ENCODE assay signal across 1 cellular context in genomic region chr1:33007190-33008050, GRCh38.
A peak's percentile ranks its signal among the peaks of the same experiment; 100 is the strongest.
TF ChIP-seq lines count a peak whose summit lies in the region.

No MANE protein-coding gene starts in this region.

TF ChIP-seq in HEK293, 187 proteins besides CTCF, POLR2A, EP300 and RAD21 (continued from another document):
- TF ChIP-seq ZBTB44 (tag by site-specific recombination; IDR thresholded peaks at IDR 0.05) = 0 out of 2 replicates have a peak, but pooled peaks have one; percentile 44
- peak; percentile 66 for TF ChIP-seq SCRT2 (tag by site-specific recombination; IDR thresholded peaks at IDR 0.05)
- TF ChIP-seq ZNF214 (tag by site-specific recombination; IDR thresholded peaks at IDR 0.05; ENCODE audit: borderline replicate concordance) = no peak
- no peak for TF ChIP-seq SCRT1 (tag by site-specific recombination; IDR thresholded peaks at IDR 0.05; ENCODE audit: borderline replicate concordance)
- TF ChIP-seq ZNF223 (tag by site-specific recombination; IDR thresholded peaks at IDR 0.05) = no peak
- no peak for TF ChIP-seq RBAK (tag by site-specific recombination; IDR thresholded peaks at IDR 0.05)
- peak; percentile 98 for TF ChIP-seq ZNF600 (tag by site-specific recombination; IDR thresholded peaks at IDR 0.05)
- TF ChIP-seq ZNF513 (tag by site-specific recombination; IDR thresholded peaks at IDR 0.05) = no peak
- TF ChIP-seq ZNF239 (tag by site-specific recombination; IDR thresholded peaks at IDR 0.05) = no peak
- TF ChIP-seq TRIM28 (IDR thresholded peaks at IDR 0.05; ENCODE audit: borderline replicate concordance, low read length) = no peak
- TF ChIP-seq ZNF2 (tag by site-specific recombination; IDR thresholded peaks at IDR 0.05) = peak; percentile 84; the same call in 1 of the 2 replicates
- peak; percentile 54 for TF ChIP-seq ZNF660 (tag by site-specific recombination; IDR thresholded peaks at IDR 0.05)
- peak; percentile 49 for TF ChIP-seq ZNF366 (tag by site-specific recombination; conservative IDR thresholded peaks at IDR 0.05)
- peak; percentile 52; the same call in 1 of the 2 replicates for TF ChIP-seq ZEB2 (tag by site-specific recombination; IDR thresholded peaks at IDR 0.05)
- TF ChIP-seq OVOL3 (tag by site-specific recombination; IDR thresholded peaks at IDR 0.05) = no peak
- TF ChIP-seq MZF1 (tag by site-specific recombination; IDR thresholded peaks at IDR 0.05; ENCODE audit: borderline replicate concordance) = no peak
